2 cellular contexts compared by ENCODE assay signal in genomic region chr13:24493356-24493755, GRCh38.
TF ChIP-seq lines count a peak whose summit lies in the region.

No MANE protein-coding gene starts in this region.

TF ChIP-seq in HepG2, 621 proteins besides CTCF, POLR2A, EP300 and RAD21:
- TF ChIP-seq HNF1A (IDR thresholded peaks at IDR 0.05; ENCODE audit: low read depth) (no peak), HNF1A (CRISPR knock-in tag; IDR thresholded peaks at IDR 0.05; ENCODE audit: borderline replicate concordance) (no peak), ZNF766 (CRISPR knock-in tag; IDR thresholded peaks at IDR 0.05; ENCODE audit: borderline replicate concordance) (no peak), FOXC1 (CRISPR knock-in tag; IDR thresholded peaks at IDR 0.05; ENCODE audit: borderline replicate concordance) (no peak), ETS1 (CRISPR knock-in tag; IDR thresholded peaks at IDR 0.05) (no peak), FOXK1 (CRISPR knock-in tag; IDR thresholded peaks at IDR 0.05; ENCODE audit: borderline replicate concordance, low read depth) (no peak), KDM3A (CRISPR knock-in tag; IDR thresholded peaks at IDR 0.05; ENCODE audit: low read depth) (no peak)

TF ChIP-seq in WTC11, 78 proteins besides CTCF, POLR2A, EP300 and RAD21 (continued from another document):
- TF ChIP-seq E2F5 (CRISPR knock-in tag; IDR thresholded peaks at IDR 0.05): no peak
- TF ChIP-seq PREB (CRISPR knock-in tag; IDR thresholded peaks at IDR 0.05; ENCODE audit: borderline replicate concordance): no peak
- no peak for TF ChIP-seq CDX4 (CRISPR knock-in tag; IDR thresholded peaks at IDR 0.05; ENCODE audit: borderline replicate concordance)
- TF ChIP-seq FOXP1 (CRISPR knock-in tag; IDR thresholded peaks at IDR 0.05; ENCODE audit: borderline replicate concordance): no peak
- TF ChIP-seq ATF6 (CRISPR knock-in tag; IDR thresholded peaks at IDR 0.05): no peak
- no peak for TF ChIP-seq ZBTB21 (CRISPR knock-in tag; IDR thresholded peaks at IDR 0.05; ENCODE audit: borderline replicate concordance)
- no peak for TF ChIP-seq ZNF671 (CRISPR knock-in tag; IDR thresholded peaks at IDR 0.05)
